In the genomic region with DNA sequence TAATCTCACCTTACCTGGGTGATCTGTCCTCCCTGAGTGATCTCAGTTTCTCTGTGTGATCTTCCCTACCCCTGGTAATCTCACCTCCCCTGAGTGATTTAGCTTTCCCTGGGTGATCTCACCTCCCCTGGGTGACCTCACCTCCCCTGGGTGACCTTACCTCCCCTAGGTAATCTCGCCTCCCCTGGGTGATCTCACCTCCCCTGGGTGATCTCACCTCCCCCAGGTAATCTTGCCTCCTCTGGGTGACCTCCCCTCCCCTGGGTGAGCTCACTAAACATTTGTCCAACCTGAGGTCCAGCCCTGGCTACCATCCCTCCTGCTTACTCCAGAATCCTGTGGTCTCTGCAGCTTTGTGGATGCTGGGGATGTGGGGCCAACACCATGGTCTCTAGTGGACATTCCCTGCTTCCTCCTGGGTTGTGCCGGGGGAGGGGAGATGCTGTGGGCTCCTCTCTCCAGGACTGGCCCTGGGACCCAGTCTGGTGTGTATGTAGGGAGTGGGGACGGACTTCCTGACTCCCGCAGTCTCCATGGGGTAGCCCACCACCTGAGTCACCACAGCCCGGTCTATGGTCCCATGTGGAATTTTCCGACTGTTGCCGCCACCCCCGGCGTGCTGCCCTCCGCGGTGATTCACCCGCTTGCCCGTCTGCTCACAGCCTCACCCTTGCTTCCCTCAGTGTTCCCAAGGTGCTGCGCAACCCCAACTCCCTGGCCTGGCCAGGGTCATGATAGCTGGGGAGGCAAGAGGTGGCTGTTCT, we compare ENCODE assay signal across 10 cellular contexts. TPM values are rescaled to one million over a fixed set of nuclear protein-coding genes. Genes with fewer than 3 reads are reported as not detected.
A peak's percentile ranks its signal among the peaks of the same experiment; 100 is the strongest.
DNase-seq lines count a peak whose midpoint lies in the region; ATAC-seq and TF ChIP-seq lines count a peak whose summit lies in the region.
"Had no signal": no experiment of that assay in that cellular context is flagged by ENCODE, and none has a peak within 500 bp of the region (broad histone marks: within the 10 kb centered on the region; RNA-seq: fewer than 3 reads in every experiment).

No MANE protein-coding gene starts in this region.

- TF ChIP-seq CTCF in HCT116 (IDR thresholded peaks at IDR 0.05 in 2 of 3, conservative IDR thresholded peaks at IDR 0.05 in 1 of 3; ENCODE audit: borderline replicate concordance in 1 of 3, insufficient read depth in 1 of 3, low read depth in 2 of 3, low read length in 2 of 3) (no peak), coronary artery (IDR thresholded peaks at IDR 0.05) (no peak), psoas muscle (IDR thresholded peaks at IDR 0.05) (no peak), Caco-2 (IDR thresholded peaks at IDR 0.05; ENCODE audit: insufficient read depth in 1 of 2, low read depth in 1 of 2, low read length in 1 of 2, severe bottlenecking in 1 of 2, unreplicated experiment in 1 of 2) (no peak)

- no peaks in the 10 kb centered on the region for H3K79me2 ChIP-seq in HCT116 (ENCODE audit: insufficient read depth, low read length)

- no peaks in the 10 kb centered on the region for H3K27me3 ChIP-seq in HCT116 (ENCODE audit: insufficient read depth, low read length)
- H3K27me3 ChIP-seq in psoas muscle (ENCODE audit: insufficient read depth in 3 of 3, low read length in 2 of 3), result no peaks in the 10 kb centered on the region
- H3K27me3 ChIP-seq in Caco-2 (replicated peaks; ENCODE audit: control insufficient read depth, insufficient read depth, low read length), result no peaks in the 10 kb centered on the region

- RAD21 ChIA-PET in HCT116 (lab: Charles Lee; ENCODE audit: low non-redundant PET in 1 of 2, low total read pairs in 2 of 2, uncharacterized antibody in 2 of 2, unreplicated experiment in 2 of 2), result no interaction called here

- no peaks in the 10 kb centered on the region for H3K9me3 Mint-ChIP-seq in Caco-2 (ENCODE audit: unreplicated experiment)

- ATAC-seq in HCT116 (peak; percentile 80), psoas muscle (peak in 3 of 4 donors; percentile 45 to 78 (median 58)), HG02885 (IDR thresholded peaks at IDR 0.05; ENCODE audit: poor library complexity, unreplicated experiment) (no peak)

- no peak for TF ChIP-seq POLR2A in HCT116 (IDR thresholded peaks at IDR 0.05; ENCODE audit: borderline replicate concordance, extremely low read depth, insufficient read depth, insufficient read length)

- peak overlapping the region; percentile 64 for H3K9ac ChIP-seq in HCT116 (ENCODE audit: low read length)

- no peaks in the 10 kb centered on the region for H4K20me1 ChIP-seq in HCT116 (ENCODE audit: insufficient read depth)

- peak overlapping the region; percentile 57 for H2AFZ ChIP-seq in HCT116 (ENCODE audit: low read depth, low read length, poor library complexity, severe bottlenecking)

- H3K27ac Mint-ChIP-seq in Caco-2 (ENCODE audit: unreplicated experiment), result no peak overlapping the region

- intact Hi-C loops in HCT116 (cut with micrococcal nuclease), result no loop called here
- intact Hi-C loops in psoas muscle (cut with DNase I), result no loop called here
- intact Hi-C loops in Caco-2 (cut with micrococcal nuclease; ENCODE audit: unreplicated experiment), result no loop called here

- H3K4me3 Mint-ChIP-seq in Caco-2 (ENCODE audit: unreplicated experiment), result no peak overlapping the region

- H3K27ac ChIP-seq in HCT116 (ENCODE audit: low read depth, low read length) (peak overlapping the region; percentile 84), coronary artery (peak overlapping the region; percentile 86 to 93), psoas muscle (peak overlapping the region; percentile 71)

- H3K4me1 ChIP-seq in HCT116 (ENCODE audit: control insufficient read depth in 1 of 2, insufficient read depth in 2 of 2, low read length in 2 of 2) (peaks cover 27 to 30% of the 10 kb centered on the region in 2 experiments), psoas muscle (peaks cover 22% of the 10 kb centered on the region), Caco-2 (peaks cover 7% of the 10 kb centered on the region)

- no peaks in the 10 kb centered on the region for H3K36me3 ChIP-seq in HCT116 (ENCODE audit: control insufficient read depth in 1 of 2, insufficient read depth in 2 of 2, low read length in 2 of 2)
- no peaks in the 10 kb centered on the region for H3K36me3 ChIP-seq in psoas muscle (ENCODE audit: insufficient read depth in 1 of 2, low read depth in 1 of 2)
- no peaks in the 10 kb centered on the region for H3K36me3 ChIP-seq in Caco-2 (ENCODE audit: control insufficient read depth, insufficient read depth, low read length)

- no peaks in the 10 kb centered on the region for H3K9me2 ChIP-seq in HCT116 (ENCODE audit: insufficient read depth)

- no peak for TF ChIP-seq RAD21 in HCT116 (IDR thresholded peaks at IDR 0.05; ENCODE audit: low read depth)

- H3K4me2 ChIP-seq in HCT116 (ENCODE audit: low read length), result peak overlapping the region; percentile 93

- no peaks in the 10 kb centered on the region for H3K27me3 Mint-ChIP-seq in Caco-2 (ENCODE audit: insufficient read depth, unreplicated experiment)

- POLR2A ChIA-PET in HCT116 (lab: Charles Lee), result no interaction called here
- POLR2A ChIA-PET in Caco-2 (lab: Charles Lee), result no interaction called here

- BruUV-seq in HCT116 (replicated peaks; lab: Mats Ljungman, UMichigan) (no TSS peak), Caco-2 (replicated peaks; lab: Mats Ljungman, UMichigan) (no TSS peak)

- H3K36me3 Mint-ChIP-seq in Caco-2 (ENCODE audit: insufficient read depth, unreplicated experiment), result no peaks in the 10 kb centered on the region

- DNase-seq in HCT116 (ENCODE audit: low read depth, low spot score) (peak; percentile 33), coronary artery (ENCODE audit: low spot score) (no peak), psoas muscle (peak; percentile 64 to 73), Caco-2 (no peak), NCI-H2227 treated with DMSO at 0.1 percent for 48 hours (lab: John Stamatoyannopoulos, UW) (no peak)
- DNase-seq: activated CD4-positive, alpha-beta T cell treated with anti-CD3 and anti-CD28 coated beads for 48 hours; NCI-H82 had no signal

- CTCF ChIA-PET in HCT116 (lab: Charles Lee), result interaction anchor here (1.1 to 1.2 kb wide), 2 partner anchors 13 to 19 kb away, joined by 3 to 5 read pairs; no protein-coding TSS in a partner anchor
- CTCF ChIA-PET in Caco-2 (lab: Charles Lee), result interaction anchor here (1.4 kb wide), 1 partner anchor 20 kb away, joined by 3 read pairs; no protein-coding TSS in a partner anchor

- 45 to 62% (median 49%) methylated on average over 14 of the region's 14 CpGs for WGBS in psoas muscle, 3 donors

- no peaks in the 10 kb centered on the region for H3K9me3 ChIP-seq in HCT116 (ENCODE audit: control insufficient read depth in 1 of 2, insufficient read depth in 1 of 2, low read depth in 1 of 2, low read length in 2 of 2)
- H3K9me3 ChIP-seq in psoas muscle, result no peaks in the 10 kb centered on the region
- no peaks in the 10 kb centered on the region for H3K9me3 ChIP-seq in Caco-2

- H3K4me3 ChIP-seq in HCT116 (replicated peaks in 1 of 2; ENCODE audit: low read depth in 1 of 2, low read length in 2 of 2), result peak overlapping the region; percentile 27 to 48
- H3K4me3 ChIP-seq in coronary artery, result peak overlapping the region; percentile 60
- H3K4me3 ChIP-seq in psoas muscle, result peak overlapping the region; percentile 54
- no peak overlapping the region for H3K4me3 ChIP-seq in Caco-2 (ENCODE audit: low read depth, low read length)

- H3K4me1 Mint-ChIP-seq in Caco-2 (ENCODE audit: low read depth, unreplicated experiment), result no peaks in the 10 kb centered on the region

TF ChIP-seq in HCT116, 20 proteins besides CTCF, POLR2A, EP300 and RAD21:
- TF ChIP-seq EGR1 (IDR thresholded peaks at IDR 0.05; ENCODE audit: low read depth), result no peak
- TF ChIP-seq SP1 (IDR thresholded peaks at IDR 0.05; ENCODE audit: low read depth), result peak; percentile 79

RNA-seq across cellular contexts. Expression of a gene that starts 9.9 kb away (rescaled TPM):
- total RNA-seq in HCT116 (2021; ENCODE audit: unreplicated experiment) (1.3 TPM), psoas muscle (10 to 100 TPM; 14.4 to 27.1 (median 19.1) TPM), Caco-2 (2022) (1.5 TPM in 1 of 2 replicates, not detected in the other)
- polyA plus RNA-seq in HCT116 (2012), result 0.57 and 0.65 TPM in 2 replicates
- polyA plus RNA-seq in psoas muscle, result 10 to 100 TPM in 1 of 3 donors, 1 to 10 TPM in 2; 7.5 to 11.5 (median 9.4) TPM

RNA-seq across cellular contexts. Expression of a gene that starts 24.0 kb away (rescaled TPM):
- total RNA-seq in HCT116 (2021; ENCODE audit: unreplicated experiment) (not detected), psoas muscle (1,000 to 10,000 TPM in 3 of 4 donors, 100 to 1,000 TPM in 1; 985 to 3,047 (median 2,750) TPM), Caco-2 (2022) (5.7 and 8.6 TPM in 2 replicates)
- polyA plus RNA-seq in HCT116 (2012), result 0.15 and 0.34 TPM in 2 replicates
- 1,000 to 10,000 TPM; 1,614 to 6,537 (median 3,259) TPM for polyA plus RNA-seq in psoas muscle
- total RNA-seq: dermis microvascular lymphatic vessel endothelial cell had no signal

RNA-seq across cellular contexts. Expression of a gene that starts 28.0 kb away (rescaled TPM):
- total RNA-seq in HCT116 (2021; ENCODE audit: unreplicated experiment) (1.0 TPM), psoas muscle (under 1 TPM in 1 of 4 donors, not detected in 3; 0.28 TPM), Caco-2 (2022) (11.3 and 14.9 TPM in 2 replicates)
- 0.39 and 0.72 TPM in 2 replicates for polyA plus RNA-seq in HCT116 (2012)
- polyA plus RNA-seq in psoas muscle, result under 1 TPM in 2 of 3 donors, not detected in 1; 0.04 to 0.06 TPM
- total RNA-seq: mesenteric fat pad had no signal

RNA-seq across cellular contexts. Expression of a gene that starts 28.9 kb away (rescaled TPM):
- total RNA-seq in HCT116 (2021; ENCODE audit: unreplicated experiment) (not detected), psoas muscle (1 to 10 TPM; 1.6 to 8.9 (median 2.4) TPM), Caco-2 (2022) (not detected in 2 replicates)
- 0.03 TPM in 1 of 2 replicates, not detected in the other for polyA plus RNA-seq in HCT116 (2012)
- under 1 TPM; 0.16 to 1.00 (median 0.61) TPM for polyA plus RNA-seq in psoas muscle
- total RNA-seq: dermis microvascular lymphatic vessel endothelial cell, mesenteric fat pad had no signal

RNA-seq across cellular contexts. Expression of a gene that starts 56.7 kb away (rescaled TPM):
- total RNA-seq in HCT116 (2021; ENCODE audit: unreplicated experiment) (0.71 TPM), psoas muscle (1,000 to 10,000 TPM; 1,884 to 7,638 (median 4,017) TPM), Caco-2 (2022) (0.88 and 2.8 TPM in 2 replicates)
- 0.05 TPM in 1 of 2 replicates, not detected in the other for polyA plus RNA-seq in HCT116 (2012)
- polyA plus RNA-seq in psoas muscle, result 1,000 to 10,000 TPM; 1,367 to 5,833 (median 3,289) TPM
- total RNA-seq: dermis microvascular lymphatic vessel endothelial cell had no signal

Comparison
In these comparisons a context has a peak if more than half of its experiments do, and no peak if none do; other contexts are left out.
1. DNase-seq: peak in HCT116 (single experiment) and psoas muscle (2 of 2); none in coronary artery (single experiment), Caco-2 (0 of 2) and NCI-H2227 treated with DMSO at 0.1 percent for 48 hours (single experiment).
2. RNA of a gene that starts 24.0 kb away (total RNA-seq): 985 to 3,047 TPM in psoas muscle; 5.7 to 8.6 TPM in Caco-2 and not detected in HCT116 (single experiment); every median in the first group is over 100 times any median in the second.
3. Peak in every context shown above with its lines, with median percentiles within 50 percentile points of each other: H3K27ac ChIP-seq.